In genomic region chrX:22577181-22577580, GRCh38 we compare ENCODE assay signal across 15 cellular contexts.
DNase-seq lines count a peak whose midpoint lies in the region; ATAC-seq and TF ChIP-seq lines count a peak whose summit lies in the region.
"Had no signal": no experiment of that assay in that cellular context is flagged by ENCODE, and none has a peak within 500 bp of the region (broad histone marks: within the 10 kb centered on the region; RNA-seq: fewer than 3 reads in every experiment).

No MANE protein-coding gene starts in this region.

- H3K9me3 ChIP-seq in PC-9 (ENCODE audit: insufficient read depth, low read depth), result no peaks in the 10 kb centered on the region
- H3K9me3 ChIP-seq: SJCRH30 had no signal

- H3F3A ChIP-seq in PC-9 (ENCODE audit: insufficient read depth, low read depth), result no peaks in the 10 kb centered on the region

- H3K36me3 ChIP-seq in PC-9 (ENCODE audit: low read depth), result no peaks in the 10 kb centered on the region
- H3K36me3 ChIP-seq: SJCRH30 had no signal

- H3K27ac ChIP-seq in PC-9, result no peak overlapping the region
- peak overlapping the region; percentile 86 for H3K27ac ChIP-seq in epithelial cell of prostate
- H3K27ac ChIP-seq: KMS-11, SJCRH30 had no signal

- no peaks in the 10 kb centered on the region for H4K20me1 ChIP-seq in PC-9 (ENCODE audit: insufficient read depth)

- DNase-seq in Caki2 (ENCODE audit: low read depth), result peak; percentile 31
- DNase-seq in PC-9, result peak in 1 of 2 experiments; percentile 57
- peak; percentile 36 for DNase-seq in epithelial cell of prostate (ENCODE audit: low read depth, low spot score)
- DNase-seq in non-pigmented ciliary epithelial cell (ENCODE audit: low read depth), result peak; percentile 20
- DNase-seq in activated gamma-delta T cell treated with Interleukin-2 at 50 U/mL for 16 hours, result no peak
- no peak for DNase-seq in activated CD4-positive, alpha-beta T cell treated with anti-CD3 and anti-CD28 coated beads for 48 hours
- DNase-seq in activated effector memory CD4-positive, alpha-beta T cell treated with Interleukin-2 at 50 U/mL for 16 hours, result no peak
- DNase-seq: activated naive CD8-positive, alpha-beta T cell treated with anti-CD3 and anti-CD28 coated beads, Interleukin-2, amount 50 U/mL, for 24 hours; activated T-cell treated with anti-CD3 and anti-CD28 coated beads for 4 hours; NCI-H1930; NCI-H82; SJCRH30 had no signal

- no TSS peak for BruUV-seq in PC-9 (replicated peaks; lab: Mats Ljungman, UMichigan)

- POLR2A ChIA-PET in PC-9 (lab: Charles Lee; ENCODE audit: unreplicated experiment), result no interaction called here

- no peak for ATAC-seq in GM18505 (IDR thresholded peaks at IDR 0.05; ENCODE audit: unreplicated experiment)
- ATAC-seq: activated CD4-positive, CD25-positive, alpha-beta regulatory T cell treated with anti-CD3 and anti-CD28 coated beads, Interleukin-2, amount 50 U/mL, for 24 hours; activated naive CD8-positive, alpha-beta T cell treated with anti-CD3 and anti-CD28 coated beads, Interleukin-2, amount 50 U/mL, for 24 hours had no signal

- no peaks in the 10 kb centered on the region for H3K79me2 ChIP-seq in PC-9 (ENCODE audit: low read depth)

- H3K9me2 ChIP-seq in PC-9 (ENCODE audit: insufficient read depth), result no peaks in the 10 kb centered on the region

- no peaks in the 10 kb centered on the region for H3K27me3 ChIP-seq in PC-9 (ENCODE audit: insufficient read depth, low read depth)
- H3K27me3 ChIP-seq: SJCRH30 had no signal

- TF ChIP-seq POLR2A in GM18505 (IDR thresholded peaks at IDR 0.05; ENCODE audit: borderline replicate concordance, extremely low read depth, insufficient read depth, insufficient read length), result no peak

- in situ Hi-C loops in Caki2 (cut with HindIII; ENCODE audit: low pct_unique_long_range_greater_than_20kb, low sequenced_read_pairs), result no loop called here

- H2AFZ ChIP-seq in PC-9, result 0 out of 2 replicates have a peak overlapping the region, but pooled peaks have one; percentile 52

- no peak overlapping the region for H3K4me2 ChIP-seq in PC-9
- H3K4me2 ChIP-seq: KMS-11 had no signal

- no peak for TF ChIP-seq CTCF in PC-9 (conservative IDR thresholded peaks at IDR 0.05)

- intact Hi-C loops in PC-9 (cut with micrococcal nuclease; ENCODE audit: unreplicated experiment), result no loop called here

- H3K4me3 ChIP-seq in PC-9, result no peak overlapping the region
- H3K4me3 ChIP-seq: SJCRH30 had no signal

- no peaks in the 10 kb centered on the region for H3K4me1 ChIP-seq in PC-9 (replicated peaks; ENCODE audit: insufficient read depth)
- H3K4me1 ChIP-seq: SJCRH30 had no signal

- CTCF ChIA-PET in PC-9 (lab: Charles Lee), result interaction anchor here (0.7 kb wide), 1 partner anchor 223 kb away, joined by 3 read pairs; no protein-coding TSS in a partner anchor

Comparison
In these comparisons a context has a peak if more than half of its experiments do, and no peak if none do; other contexts are left out.
1. DNase-seq: peak in Caki2 (single experiment), epithelial cell of prostate (single experiment) and non-pigmented ciliary epithelial cell (single experiment); none in activated gamma-delta T cell treated with Interleukin-2 at 50 U/mL for 16 hours (single experiment), activated CD4-positive, alpha-beta T cell treated with anti-CD3 and anti-CD28 coated beads for 48 hours (single experiment) and activated effector memory CD4-positive, alpha-beta T cell treated with Interleukin-2 at 50 U/mL for 16 hours (single experiment).